In the genomic region with DNA sequence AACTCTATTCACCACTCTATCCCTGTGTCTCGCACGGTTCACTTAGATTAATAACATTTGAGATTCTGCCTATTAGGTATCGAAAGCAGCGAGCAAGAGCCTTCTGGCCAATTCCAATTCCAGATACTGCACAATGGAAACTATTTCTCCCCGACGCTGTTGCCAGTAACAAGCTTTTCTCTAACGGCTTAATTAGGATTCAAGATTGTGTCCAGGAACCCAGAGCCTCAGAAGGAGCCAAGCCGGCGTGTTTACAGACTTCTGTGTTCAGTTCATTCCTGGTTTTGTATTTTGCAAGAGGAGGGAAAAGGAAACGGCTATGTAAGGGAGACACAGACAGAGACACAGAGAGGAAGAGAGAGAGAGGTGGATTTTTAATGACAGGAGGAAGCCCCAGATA, we compare ENCODE assay signal across 12 cellular contexts.
DNase-seq lines count a peak whose midpoint lies in the region; ATAC-seq and TF ChIP-seq lines count a peak whose summit lies in the region.
"Had no signal": no experiment of that assay in that cellular context is flagged by ENCODE, and none has a peak within 500 bp of the region (broad histone marks: within the 10 kb centered on the region; RNA-seq: fewer than 3 reads in every experiment).

No MANE protein-coding gene starts in this region.

- H3K9me3 ChIP-seq in breast epithelium: no peaks in the 10 kb centered on the region

- H3K4me1 Mint-ChIP-seq in MCF 10A (ENCODE audit: insufficient read depth, unreplicated experiment): peaks cover 6% of the 10 kb centered on the region
- H3K4me1 Mint-ChIP-seq: activated naive CD8-positive, alpha-beta T cell treated with anti-CD3 and anti-CD28 coated beads, Interleukin-2, amount 50 U/mL, for 24 hours had no signal

- POLR2A ChIA-PET in MCF 10A (lab: Yijun Ruan, JAX): interaction anchor here (1.0 to 1.1 kb wide), 2 partner anchors 12 to 13 kb away, joined by 3 read pairs; no protein-coding TSS in a partner anchor

- intact Hi-C loops in breast epithelium (cut with DNase I; ENCODE audit: low total_unique reads): no loop called here
- intact Hi-C loops in MCF 10A (cut with micrococcal nuclease): no loop called here
- intact Hi-C loops in posterior vena cava (cut with DNase I): no loop called here

- no peaks in the 10 kb centered on the region for H3K4me1 ChIP-seq in breast epithelium

- CTCF ChIA-PET in MCF 10A (lab: Yijun Ruan, JAX): interaction anchor here (0.5 to 1.5 kb wide), 2 partner anchors 13 to 185 kb away, joined by 3 to 4 read pairs; a partner anchor contains a TSS

- TF ChIP-seq POLR2A in breast epithelium (IDR thresholded peaks at IDR 0.05): no peak

- H3K27me3 Mint-ChIP-seq in MCF 10A (ENCODE audit: insufficient read depth, unreplicated experiment): peaks cover 12% of the 10 kb centered on the region

- DNase-seq in breast epithelium (ENCODE audit: low spot score in 2 of 2) (peak in 1 of 2 donors; percentile 75), MCF 10A (ENCODE audit: unreplicated experiment) (no peak), hippocampal formation (lab: John Stamatoyannopoulos, UW) (peak; percentile 9 to 68), posterior vena cava (ENCODE audit: low spot score) (peak; percentile 88)
- DNase-seq in activated CD8-positive, alpha-beta memory T cell treated with anti-CD3 and anti-CD28 coated beads for 24 hours: no peak
- DNase-seq: 8988T; activated CD8-positive, alpha-beta memory T cell treated with anti-CD3 and anti-CD28 coated beads, Interleukin-2, amount 50 U/mL, for 48 hours; activated naive CD8-positive, alpha-beta T cell treated with anti-CD3 and anti-CD28 coated beads, Interleukin-2, amount 50 U/mL, for 24 hours; stimulated activated naive CD8-positive, alpha-beta T cell treated with anti-CD3 and anti-CD28 coated beads, Interleukin-15, Interleukin-2, amounts not matched to agents 100 U/mL and 50 U/mL, for 24 hours had no signal

- no peak overlapping the region for H3K4me3 Mint-ChIP-seq in MCF 10A (ENCODE audit: unreplicated experiment)
- H3K4me3 Mint-ChIP-seq: activated naive CD8-positive, alpha-beta T cell treated with anti-CD3 and anti-CD28 coated beads, Interleukin-2, amount 50 U/mL, for 24 hours had no signal

- H3K9me3 Mint-ChIP-seq in MCF 10A (ENCODE audit: unreplicated experiment): no peaks in the 10 kb centered on the region
- H3K9me3 Mint-ChIP-seq: activated naive CD8-positive, alpha-beta T cell treated with anti-CD3 and anti-CD28 coated beads, Interleukin-2, amount 50 U/mL, for 24 hours had no signal

- H3K4me3 ChIP-seq in breast epithelium: peak overlapping the region in 2 of 3 donors; percentile 1 to 49

- no TSS peak for BruUV-seq in MCF 10A (replicated peaks; lab: Mats Ljungman, UMichigan)

- H3K27ac Mint-ChIP-seq in MCF 10A (ENCODE audit: low read depth, unreplicated experiment): no peak overlapping the region
- H3K27ac Mint-ChIP-seq: activated naive CD8-positive, alpha-beta T cell treated with anti-CD3 and anti-CD28 coated beads, Interleukin-2, amount 50 U/mL, for 24 hours had no signal

- H3K27ac ChIP-seq in breast epithelium: peak overlapping the region; percentile 73 to 93

- TF ChIP-seq CTCF in breast epithelium (IDR thresholded peaks at IDR 0.05): no peak
- TF ChIP-seq CTCF in MCF 10A (IDR thresholded peaks at IDR 0.05; ENCODE audit: unreplicated experiment): no peak

- ATAC-seq in HG03108 (IDR thresholded peaks at IDR 0.05; ENCODE audit: unreplicated experiment) (no peak), HG03460 (IDR thresholded peaks at IDR 0.05; ENCODE audit: unreplicated experiment) (no peak), GM18511 (IDR thresholded peaks at IDR 0.05; ENCODE audit: unreplicated experiment) (no peak)
- ATAC-seq: activated naive CD8-positive, alpha-beta T cell treated with anti-CD3 and anti-CD28 coated beads, Interleukin-2, amount 50 U/mL, for 24 hours; stimulated activated naive CD8-positive, alpha-beta T cell treated with anti-CD3 and anti-CD28 coated beads, Interleukin-15, Interleukin-2, amounts not matched to agents 100 U/mL and 50 U/mL, for 24 hours had no signal

- H3K36me3 ChIP-seq in breast epithelium: no peaks in the 10 kb centered on the region

- no peaks in the 10 kb centered on the region for H3K27me3 ChIP-seq in breast epithelium

- H3K36me3 Mint-ChIP-seq in MCF 10A (ENCODE audit: insufficient read depth, unreplicated experiment): no peaks in the 10 kb centered on the region

Comparison
In these comparisons a context has a peak if more than half of its experiments do, and no peak if none do; other contexts are left out.
1. DNase-seq: peak in hippocampal formation (2 of 2) and posterior vena cava (single experiment); none in MCF 10A (single experiment) and activated CD8-positive, alpha-beta memory T cell treated with anti-CD3 and anti-CD28 coated beads for 24 hours (single experiment).